Comparison of ENCODE assay signal across 20 cellular contexts in the genomic region with DNA sequence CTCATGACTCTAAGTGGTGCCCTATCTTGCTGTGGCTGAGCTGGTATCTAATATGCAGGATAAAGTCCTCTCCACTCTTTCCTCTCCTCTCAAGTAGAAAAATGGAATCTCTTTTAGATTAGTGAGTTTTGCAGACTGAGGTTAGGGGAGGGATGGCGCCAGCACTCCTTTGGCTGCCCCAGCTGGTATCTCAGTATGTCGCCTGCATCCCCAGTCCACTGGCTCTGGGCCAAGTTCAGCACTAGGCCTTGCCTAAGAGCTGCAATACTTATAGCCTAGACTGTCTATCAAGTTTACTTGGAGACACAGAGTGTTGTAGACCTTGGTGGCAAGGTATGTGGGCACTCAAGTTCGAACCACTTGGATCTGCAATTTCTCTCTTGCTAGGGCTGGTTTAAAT.
"Had no signal": no experiment of that assay in that cellular context is flagged by ENCODE, and none has a peak within 500 bp of the region (broad histone marks: within the 10 kb centered on the region; RNA-seq: fewer than 3 reads in every experiment).

No MANE protein-coding gene starts in this region.

- H3K9me3 ChIP-seq: esophagus muscularis mucosa, gastroesophageal sphincter, heart right ventricle, left lung, lower lobe of right lung, mucosa of descending colon had no signal

- H3K27me3 ChIP-seq: esophagus muscularis mucosa, foreskin keratinocyte, gastroesophageal sphincter, heart right ventricle, left lung had no signal

- DNase-seq: dermis blood vessel endothelial cell; dorsolateral prefrontal cortex; effector CD4-positive, alpha-beta T cell; effector memory CD4-positive, alpha-beta T cell; foreskin keratinocyte; glutamatergic neuron; head of caudate nucleus; heart right ventricle; hippocampal formation; left cardiac atrium; left ventricle myocardium superior; lower lobe of right lung; mesenchymal stem cell; mucosa of descending colon; naive B cell; naive thymus-derived CD8-positive, alpha-beta T cell had no signal

- H3K36me3 ChIP-seq: esophagus muscularis mucosa, gastroesophageal sphincter, heart right ventricle, left lung, lower lobe of right lung had no signal

- H3K4me3 ChIP-seq: coronary artery, dorsolateral prefrontal cortex, esophagus muscularis mucosa, gastroesophageal sphincter, heart right ventricle, left lung, lower lobe of right lung, mucosa of descending colon had no signal
